Comparison of ENCODE assay signal across 8 cellular contexts in the genomic region with DNA sequence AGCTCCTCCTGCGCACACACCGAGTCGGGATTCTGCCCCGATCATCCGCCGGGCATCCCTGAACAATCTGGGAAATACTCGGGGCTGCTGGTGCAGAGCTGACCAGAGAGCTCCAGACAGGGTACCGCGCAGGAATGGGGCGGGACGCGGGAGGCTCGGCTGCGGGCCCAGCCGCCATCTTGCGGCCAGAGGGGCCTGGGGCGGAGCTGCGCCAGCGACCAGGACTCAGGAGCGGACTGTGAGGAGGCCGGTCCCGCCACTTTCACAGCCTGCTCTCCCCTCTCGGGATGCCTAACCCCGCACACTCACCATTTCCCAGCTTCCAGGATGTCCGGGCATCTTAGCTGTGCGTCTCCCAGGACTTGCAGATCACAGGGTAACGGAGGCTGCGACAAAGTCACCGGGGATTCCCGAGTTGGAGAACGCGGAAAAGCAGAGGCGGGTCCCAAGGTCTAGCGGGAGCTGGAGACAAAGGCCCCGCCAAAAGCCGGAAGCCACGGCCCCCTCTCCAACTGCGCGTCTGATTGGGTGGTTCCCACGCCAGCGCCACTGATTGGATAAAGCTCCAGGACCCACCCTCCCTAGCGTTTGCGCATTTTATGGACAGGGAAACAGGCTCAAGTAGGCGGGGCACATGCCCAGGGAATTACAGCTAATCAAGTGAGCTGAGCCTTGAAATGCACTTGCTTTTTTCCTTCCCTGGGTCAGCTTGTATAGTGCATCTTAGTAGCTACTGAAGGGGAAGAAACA. TPM values are rescaled to one million over a fixed set of nuclear protein-coding genes. Genes with fewer than 3 reads are reported as not detected.
DNase-seq lines count a peak whose midpoint lies in the region; ATAC-seq lines count a peak whose summit lies in the region.

No MANE protein-coding gene starts in this region.

- peaks cover 0 to 1% of the 10 kb centered on the region in 2 donors for H3K27me3 Mint-ChIP-seq in CD4-positive, alpha-beta memory T cell
- H3K27me3 Mint-ChIP-seq in natural killer cell treated with Interleukin-12 subunit alpha and Interleukin-12 subunit beta and Interleukin-15 and Interleukin-18, amount 100 ng/mL, for 72 hours, result peaks cover 4 to 11% of the 10 kb centered on the region in 2 donors

- ATAC-seq in GM19455 (IDR thresholded peaks at IDR 0.05; ENCODE audit: unreplicated experiment), result peak; percentile 72
- peak; percentile 99 for ATAC-seq in natural killer cell treated with Interleukin-12 subunit alpha and Interleukin-12 subunit beta and Interleukin-15 and Interleukin-18, amount 100 ng/mL, for 72 hours

- peak; percentile 87 to 93 (median 87) for DNase-seq in CD4-positive, alpha-beta memory T cell
- peak; percentile 77 for DNase-seq in HT1080 (ENCODE audit: low read depth)
- peak; percentile 90 for DNase-seq in RPMI7951 (ENCODE audit: low read depth)
- DNase-seq in activated gamma-delta T cell (lab: John Stamatoyannopoulos, UW), result peak; percentile 60
- DNase-seq in fibroblast of the conjunctiva (ENCODE audit: low read depth), result peak; percentile 82
- peak; percentile 93 for DNase-seq in natural killer cell treated with Interleukin-12 subunit alpha and Interleukin-12 subunit beta and Interleukin-15 and Interleukin-18, amount 100 ng/mL, for 72 hours (ENCODE audit: low spot score)
- DNase-seq in stimulated activated naive CD4-positive, alpha-beta T cell (lab: John Stamatoyannopoulos, UW), result peak; percentile 82 to 92 (median 87)

- H3K9me3 ChIP-seq in CD4-positive, alpha-beta memory T cell (ENCODE audit: control insufficient read depth in 1 of 2, low read length in 2 of 2), result no peaks in the 10 kb centered on the region

- H3K4me1 ChIP-seq in CD4-positive, alpha-beta memory T cell (ENCODE audit: insufficient read depth, low read length), result peaks cover 10% of the 10 kb centered on the region

- intact Hi-C loops in CD4-positive, alpha-beta memory T cell (cut with micrococcal nuclease), result loop anchor here (1.0 to 10.0 kb wide), 4 partner anchors 15 to 829 kb away; a partner anchor contains a TSS

- peak overlapping the region; percentile 7 to 91 for H3K4me3 ChIP-seq in CD4-positive, alpha-beta memory T cell (ENCODE audit: low read length in 2 of 2)

- CTCF ChIA-PET in CD4-positive, alpha-beta memory T cell (lab: Charles Lee; ENCODE audit: partially characterized antibody), result interaction anchor here (0.8 to 1.4 kb wide), 4 partner anchors 14 to 94 kb away, joined by 3 to 7 read pairs (median 4); a partner anchor contains a TSS

- no peaks in the 10 kb centered on the region for H3K27me3 ChIP-seq in CD4-positive, alpha-beta memory T cell (ENCODE audit: insufficient read depth, low read length)

- H3K4me1 Mint-ChIP-seq in CD4-positive, alpha-beta memory T cell, result peaks cover 13 to 29% (median 20%) of the 10 kb centered on the region in 4 donors
- peaks cover 17% of the 10 kb centered on the region in 2 donors for H3K4me1 Mint-ChIP-seq in natural killer cell treated with Interleukin-12 subunit alpha and Interleukin-12 subunit beta and Interleukin-15 and Interleukin-18, amount 100 ng/mL, for 72 hours (ENCODE audit: low read depth in 2 of 2)

- H3K27ac Mint-ChIP-seq in CD4-positive, alpha-beta memory T cell, result peak overlapping the region; percentile 89 to 95 (median 94)
- peak overlapping the region; percentile 35 to 79 for H3K27ac Mint-ChIP-seq in natural killer cell treated with Interleukin-12 subunit alpha and Interleukin-12 subunit beta and Interleukin-15 and Interleukin-18, amount 100 ng/mL, for 72 hours

- no peaks in the 10 kb centered on the region for H3K36me3 ChIP-seq in CD4-positive, alpha-beta memory T cell (ENCODE audit: insufficient read depth, low read length)

- POLR2A ChIA-PET in CD4-positive, alpha-beta memory T cell (lab: Charles Lee; ENCODE audit: partially characterized antibody), result interaction anchor here (0.6 to 2.7 kb wide), 14 partner anchors 10 to 1685 kb away, joined by 3 to 85 read pairs (median 4); a partner anchor contains a TSS

- H3K27ac ChIP-seq in CD4-positive, alpha-beta memory T cell (ENCODE audit: low read depth, low read length), result peak overlapping the region; percentile 83

- H3K9me3 Mint-ChIP-seq in CD4-positive, alpha-beta memory T cell, result peaks cover 0 to 1% (median 0%) of the 10 kb centered on the region in 8 donors
- no peaks in the 10 kb centered on the region for H3K9me3 Mint-ChIP-seq in natural killer cell treated with Interleukin-12 subunit alpha and Interleukin-12 subunit beta and Interleukin-15 and Interleukin-18, amount 100 ng/mL, for 72 hours

- H3K36me3 Mint-ChIP-seq in CD4-positive, alpha-beta memory T cell, result peaks cover 7 to 16% of the 10 kb centered on the region in 2 donors
- peaks cover 14% of the 10 kb centered on the region for H3K36me3 Mint-ChIP-seq in natural killer cell treated with Interleukin-12 subunit alpha and Interleukin-12 subunit beta and Interleukin-15 and Interleukin-18, amount 100 ng/mL, for 72 hours

- peak overlapping the region; percentile 93 to 98 (median 94) for H3K4me3 Mint-ChIP-seq in CD4-positive, alpha-beta memory T cell
- H3K4me3 Mint-ChIP-seq in natural killer cell treated with Interleukin-12 subunit alpha and Interleukin-12 subunit beta and Interleukin-15 and Interleukin-18, amount 100 ng/mL, for 72 hours, result peak overlapping the region; percentile 86

RNA-seq across cellular contexts. Expression of a gene that starts 15.8 kb away (rescaled TPM):
- total RNA-seq in CD4-positive, alpha-beta memory T cell, result 10 to 100 TPM; 27.6 to 31.9 TPM
- polyA plus RNA-seq in CD4-positive, alpha-beta memory T cell, result 10 to 100 TPM in 1 of 2 donors, 1 to 10 TPM in 1; 9.8 to 13.3 TPM
- 3.0 and 3.3 TPM in 2 replicates for total RNA-seq in HT1080 (2014; rRNA removed; shearing (Covaris generic))
- 0.72 and 0.77 TPM in 2 replicates for polyA plus RNA-seq in HT1080 (2015; cell fraction: cytosol; rRNA removed)
- 2.3 and 2.4 TPM in 2 replicates for polyA plus RNA-seq in HT1080 (2015; cell fraction: nucleus; rRNA removed)
- 5.1 and 6.5 TPM in 2 replicates for total RNA-seq in RPMI7951 (2014; rRNA removed; shearing (Covaris generic))
- total RNA-seq in natural killer cell treated with Interleukin-12 subunit alpha and Interleukin-12 subunit beta and Interleukin-15 and Interleukin-18, amount 100 ng/mL, for 72 hours, result 10 to 100 TPM; 28.8 to 35.4 TPM

Comparison
In these comparisons a context has a peak if more than half of its experiments do, and no peak if none do; other contexts are left out.
1. Peak in every context shown above with its lines: DNase-seq, ATAC-seq, H3K4me3 ChIP-seq and H3K27ac ChIP-seq.